Comparison of ENCODE assay signal across 17 cellular contexts in the genomic region with DNA sequence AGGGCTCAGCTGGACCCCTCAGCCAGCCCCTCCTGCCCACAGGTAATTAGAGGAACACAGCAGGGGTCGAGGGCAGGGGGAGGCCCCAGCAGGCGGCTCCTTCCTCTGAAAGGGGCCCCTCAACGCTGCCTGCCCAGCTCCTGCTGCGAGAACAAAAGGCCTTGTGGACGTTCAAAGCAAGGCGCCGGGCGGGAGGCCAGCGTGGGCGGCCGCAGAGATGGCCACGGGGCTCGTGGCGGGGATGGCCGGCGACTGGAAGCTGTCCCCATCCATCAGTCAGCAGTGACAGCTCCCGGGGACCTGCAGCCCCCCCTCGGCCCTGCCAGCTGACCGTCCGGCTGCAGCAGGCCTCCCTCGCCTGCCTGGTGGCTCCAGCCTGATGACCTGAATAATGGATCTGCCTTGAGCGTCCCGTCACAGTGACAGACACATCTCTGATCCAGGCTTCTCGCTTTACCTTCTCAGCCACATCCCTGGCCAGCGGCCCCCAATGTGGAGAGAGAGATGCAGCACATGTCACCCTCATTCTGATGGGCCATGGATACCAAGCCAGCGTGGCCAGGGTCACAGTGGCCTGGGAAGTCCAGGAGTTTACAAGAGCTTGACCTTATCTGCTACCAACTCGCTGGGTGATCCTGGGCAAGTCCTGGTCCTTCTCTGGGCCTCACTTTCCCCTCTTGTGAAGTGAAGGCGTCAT.
A peak's percentile ranks its signal among the peaks of the same experiment; 100 is the strongest.
DNase-seq lines count a peak whose midpoint lies in the region; ATAC-seq lines count a peak whose summit lies in the region.
"Had no signal": no experiment of that assay in that cellular context is flagged by ENCODE, and none has a peak within 500 bp of the region (broad histone marks: within the 10 kb centered on the region; RNA-seq: fewer than 3 reads in every experiment).

No MANE protein-coding gene starts in this region.

- no peak overlapping the region for H4K91ac ChIP-seq in mesenchymal stem cell (ENCODE audit: low read length)

- 49% methylated on average over 28 of the region's 28 CpGs for WGBS in mesenchymal stem cell

- no peaks in the 10 kb centered on the region for H3K36me3 ChIP-seq in mesenchymal stem cell (ENCODE audit: control insufficient read depth in 1 of 2, insufficient read depth in 2 of 2, low read depth in 1 of 2, low read length in 2 of 2)
- H3K36me3 ChIP-seq: heart right ventricle, upper lobe of left lung had no signal

- no peak overlapping the region for H3K9ac ChIP-seq in mesenchymal stem cell (ENCODE audit: low read length)

- H3K9me3 ChIP-seq in mesenchymal stem cell (ENCODE audit: control insufficient read depth, low read length) = no peaks in the 10 kb centered on the region
- H3K9me3 ChIP-seq: heart right ventricle, upper lobe of left lung had no signal

- H4K8ac ChIP-seq in mesenchymal stem cell (ENCODE audit: low read length) = no peak overlapping the region

- DNase-seq in Ammon's horn (ENCODE audit: low spot score) (peak; percentile 96), RPMI7951 (ENCODE audit: low read depth) (peak; percentile 59), hippocampal formation (lab: John Stamatoyannopoulos, UW) (peak; percentile 93 to 94), occipital lobe (lab: John Stamatoyannopoulos, UW) (peak; percentile 91), DMS114 treated with DMSO at 0.1 percent for 48 hours (lab: John Stamatoyannopoulos, UW; ENCODE audit: unreplicated experiment) (no peak), NCI-H2227 treated with DMSO at 0.1 percent for 48 hours (lab: John Stamatoyannopoulos, UW) (no peak), mesenchymal stem cell (no peak)
- DNase-seq: activated CD4-positive, CD25-positive, alpha-beta regulatory T cell; CD8-positive, alpha-beta T cell; H9; heart right ventricle; NCI-H2171; T-helper 17 cell had no signal

- no peak overlapping the region for H2AK5ac ChIP-seq in mesenchymal stem cell (ENCODE audit: low read length, severe bottlenecking)

- H3K4ac ChIP-seq in mesenchymal stem cell (ENCODE audit: low read depth in 1 of 2, low read length in 2 of 2) = no peak overlapping the region

- no peak overlapping the region for H3K27ac ChIP-seq in mesenchymal stem cell (ENCODE audit: low read length, poor library complexity, severe bottlenecking)
- H3K27ac ChIP-seq: upper lobe of left lung had no signal

- peak overlapping the region in 1 of 2 experiments; percentile 21 for H2BK12ac ChIP-seq in mesenchymal stem cell (ENCODE audit: low read length in 2 of 2)

- H3K18ac ChIP-seq in mesenchymal stem cell (ENCODE audit: low read depth in 1 of 2, low read length in 2 of 2) = no peak overlapping the region

- H2BK15ac ChIP-seq in mesenchymal stem cell (ENCODE audit: low read depth, poor library complexity, severe bottlenecking) = no peak overlapping the region

- no peak overlapping the region for H3K4me2 ChIP-seq in mesenchymal stem cell (ENCODE audit: low read length, poor library complexity, severe bottlenecking)

- H3K14ac ChIP-seq in mesenchymal stem cell (ENCODE audit: low read length in 2 of 2) = no peak overlapping the region

- H3K4me1 ChIP-seq in mesenchymal stem cell (ENCODE audit: control insufficient read depth, insufficient read depth, low read depth, low read length) = peaks cover 25% of the 10 kb centered on the region
- H3K4me1 ChIP-seq: upper lobe of left lung had no signal

- no peak for ATAC-seq in HG03354 (IDR thresholded peaks at IDR 0.05; ENCODE audit: poor library complexity, severe bottlenecking, unreplicated experiment)
- ATAC-seq: activated T-helper 17 cell treated with anti-CD3 and anti-CD28 coated beads, Interleukin-2, amount 50 U/mL, for 72 hours; CD8-positive, alpha-beta T cell; heart right ventricle; T-helper 17 cell had no signal

- no peak overlapping the region for H3K4me3 ChIP-seq in mesenchymal stem cell (ENCODE audit: insufficient read depth in 1 of 2, low read depth in 1 of 2, low read length in 2 of 2)
- H3K4me3 ChIP-seq: coronary artery, heart right ventricle, upper lobe of left lung had no signal

- no peaks in the 10 kb centered on the region for H3K79me1 ChIP-seq in mesenchymal stem cell (replicated peaks; ENCODE audit: low read length, poor library complexity, severe bottlenecking)

- H2BK120ac ChIP-seq in mesenchymal stem cell (ENCODE audit: low read depth, low read length) = no peak overlapping the region

- no peak overlapping the region for H3K23ac ChIP-seq in mesenchymal stem cell (ENCODE audit: low read length in 2 of 2)

- peaks cover 0 to 18% of the 10 kb centered on the region in 2 experiments for H3K27me3 ChIP-seq in mesenchymal stem cell (ENCODE audit: control insufficient read depth in 1 of 2, insufficient read depth in 1 of 2, low read length in 2 of 2)
- H3K27me3 ChIP-seq: heart right ventricle, upper lobe of left lung had no signal

- no peak overlapping the region for H2AFZ ChIP-seq in mesenchymal stem cell (ENCODE audit: low read depth, low read length)

- no peak overlapping the region for H2BK5ac ChIP-seq in mesenchymal stem cell (ENCODE audit: low read depth, low read length, poor library complexity, severe bottlenecking)

Comparison
In these comparisons a context has a peak if more than half of its experiments do, and no peak if none do; other contexts are left out.
1. DNase-seq: peak in Ammon's horn (single experiment), RPMI7951 (single experiment), hippocampal formation (2 of 2) and occipital lobe (single experiment); none in DMS114 treated with DMSO at 0.1 percent for 48 hours (single experiment), NCI-H2227 treated with DMSO at 0.1 percent for 48 hours (single experiment) and mesenchymal stem cell (single experiment).